12 cellular contexts compared by ENCODE assay signal in the genomic region with DNA sequence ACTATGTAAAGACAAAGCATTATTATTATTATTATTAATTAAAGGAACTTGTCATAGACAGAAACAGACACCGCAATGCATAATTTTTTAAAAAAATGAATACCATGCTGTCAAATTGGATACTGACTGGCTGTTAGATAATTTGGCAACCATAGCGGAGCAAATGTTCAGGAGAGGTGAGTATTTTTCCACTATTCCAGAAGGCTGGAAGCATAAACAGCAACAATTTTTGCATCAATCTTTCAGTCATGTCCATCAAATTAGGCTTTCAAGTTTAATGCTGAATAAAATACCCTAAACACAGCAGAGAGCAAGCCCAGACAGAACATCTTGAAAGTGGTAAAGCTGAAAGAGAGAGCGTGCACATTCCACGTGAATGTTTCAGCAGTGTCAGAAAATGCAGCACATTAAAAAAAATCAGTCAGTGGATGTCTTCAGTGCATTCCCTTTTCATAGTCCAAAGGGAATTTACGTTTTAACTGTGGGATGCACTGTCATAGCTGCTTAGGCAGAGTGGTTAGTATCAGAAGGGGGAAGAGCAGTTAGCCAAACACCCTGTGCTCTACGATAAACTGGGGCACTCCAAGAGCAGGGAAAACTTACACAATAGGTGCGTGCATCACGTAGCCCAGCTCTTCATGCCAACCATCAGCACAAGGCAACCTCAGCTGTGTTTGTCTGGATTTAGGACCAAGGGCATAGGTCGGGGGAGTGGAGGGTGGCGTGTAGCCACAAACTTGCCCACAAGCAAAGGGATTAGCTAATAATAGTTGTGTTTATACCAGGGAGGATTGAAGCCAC.
DNase-seq lines count a peak whose midpoint lies in the region; ATAC-seq and TF ChIP-seq lines count a peak whose summit lies in the region.
"Had no signal": no experiment of that assay in that cellular context is flagged by ENCODE, and none has a peak within 500 bp of the region (broad histone marks: within the 10 kb centered on the region; RNA-seq: fewer than 3 reads in every experiment).

No MANE protein-coding gene starts in this region.

- DNase-seq in ELR (ENCODE audit: low read depth): peak; percentile 37
- DNase-seq in adipocyte (ENCODE audit: low read depth): peak; percentile 89
- peak; percentile 79 to 91 for DNase-seq in foreskin keratinocyte
- peak; percentile 70 for DNase-seq in sigmoid colon
- no peak for DNase-seq in C1 segment of cervical spinal cord (lab: John Stamatoyannopoulos, UW)
- DNase-seq in GM19238 (ENCODE audit: insufficient read length, low spot score): no peak
- DNase-seq in immature natural killer cell: no peak
- DNase-seq: activated CD4-positive, CD25-positive, alpha-beta regulatory T cell; DMS 273 treated with DMSO at 0.1 percent for 48 hours had no signal

- peaks cover 5 to 15% (median 6%) of the 10 kb centered on the region in 3 donors for H3K27me3 Mint-ChIP-seq in immature natural killer cell (ENCODE audit: low read depth in 3 of 3)

- H3K36me3 ChIP-seq in adipocyte (ENCODE audit: control insufficient read depth, insufficient read depth, low read length, severe bottlenecking) (no peaks in the 10 kb centered on the region), sigmoid colon (no peaks in the 10 kb centered on the region)

- WGBS in sigmoid colon, 2 donors: 44 to 55% methylated on average over 10 of the region's 10 CpGs

- peaks cover 23% of the 10 kb centered on the region for H3K4me1 ChIP-seq in adipocyte (ENCODE audit: control insufficient read depth, insufficient read depth, low read length)
- H3K4me1 ChIP-seq in foreskin keratinocyte: peaks cover 3% of the 10 kb centered on the region
- peaks cover 0 to 23% (median 19%) of the 10 kb centered on the region in 4 donors for H3K4me1 ChIP-seq in sigmoid colon

- H3K27ac ChIP-seq in foreskin keratinocyte (peak overlapping the region; percentile 5), sigmoid colon (peak overlapping the region; percentile 70 to 81 (median 74))

- H3K4me1 Mint-ChIP-seq in immature natural killer cell: peaks cover 2 to 5% of the 10 kb centered on the region in 2 donors
- H3K4me1 Mint-ChIP-seq: activated naive CD4-positive, alpha-beta T cell treated with anti-CD3 and anti-CD28 coated beads, Interleukin-2, amount 50 U/mL, for 24 hours; neural crest cell had no signal

- H3K36me3 Mint-ChIP-seq in immature natural killer cell: peaks cover 5 to 6% (median 6%) of the 10 kb centered on the region in 3 donors

- H3K27ac Mint-ChIP-seq in immature natural killer cell: no peak overlapping the region
- H3K27ac Mint-ChIP-seq: activated naive CD4-positive, alpha-beta T cell treated with anti-CD3 and anti-CD28 coated beads, Interleukin-2, amount 50 U/mL, for 24 hours had no signal

- TF ChIP-seq CTCF in foreskin keratinocyte (conservative IDR thresholded peaks at IDR 0.05) (no peak), sigmoid colon (IDR thresholded peaks at IDR 0.05) (no peak)

- TF ChIP-seq EP300 in sigmoid colon (IDR thresholded peaks at IDR 0.05): peak in 2 of 4 donors; percentile 29 to 60

- H3K4me3 ChIP-seq in adipocyte (ENCODE audit: low read length) (peak overlapping the region; percentile 10), sigmoid colon (peak overlapping the region in 3 of 4 donors; percentile 16 to 25 (median 20))

- ATAC-seq in foreskin keratinocyte: peak; percentile 73
- ATAC-seq in GM18867 (IDR thresholded peaks at IDR 0.05; ENCODE audit: unreplicated experiment): no peak

- no peak overlapping the region for H3K9ac ChIP-seq in adipocyte (ENCODE audit: low read length)

- no peaks in the 10 kb centered on the region for H3K27me3 ChIP-seq in adipocyte (replicated peaks; ENCODE audit: control insufficient read depth, insufficient read depth, low read length)
- no peaks in the 10 kb centered on the region for H3K27me3 ChIP-seq in foreskin keratinocyte
- no peaks in the 10 kb centered on the region for H3K27me3 ChIP-seq in sigmoid colon

- intact Hi-C loops in sigmoid colon (cut with DNase I): no loop called here

- H3K9me3 ChIP-seq in adipocyte (ENCODE audit: control insufficient read depth, low read length): peaks cover 5% of the 10 kb centered on the region
- H3K9me3 ChIP-seq in sigmoid colon: peaks cover 0 to 4% (median 0%) of the 10 kb centered on the region in 4 donors

- TF ChIP-seq POLR2A in sigmoid colon (IDR thresholded peaks at IDR 0.05): no peak

- H3K4me3 Mint-ChIP-seq in immature natural killer cell: no peak overlapping the region
- H3K4me3 Mint-ChIP-seq: activated naive CD4-positive, alpha-beta T cell treated with anti-CD3 and anti-CD28 coated beads, Interleukin-2, amount 50 U/mL, for 24 hours; neural crest cell had no signal

- peaks cover 0 to 14% (median 7%) of the 10 kb centered on the region in 6 donors for H3K9me3 Mint-ChIP-seq in immature natural killer cell

Comparison
In these comparisons a context has a peak if more than half of its experiments do, and no peak if none do; other contexts are left out.
1. DNase-seq: peak in ELR (single experiment), adipocyte (single experiment), foreskin keratinocyte (2 of 2) and sigmoid colon (single experiment); none in C1 segment of cervical spinal cord (0 of 14), GM19238 (single experiment) and immature natural killer cell (0 of 3).